Comparison of ENCODE assay signal across 9 cellular contexts in genomic region chr5:142915840-142916424, GRCh38.
DNase-seq lines count a peak whose midpoint lies in the region; ATAC-seq and TF ChIP-seq lines count a peak whose summit lies in the region.
"Had no signal": no experiment of that assay in that cellular context is flagged by ENCODE, and none has a peak within 500 bp of the region (broad histone marks: within the 10 kb centered on the region; RNA-seq: fewer than 3 reads in every experiment).

No MANE protein-coding gene starts in this region.

- no peak overlapping the region for H3K27ac Mint-ChIP-seq in HFFc6
- H3K27ac Mint-ChIP-seq: stimulated activated naive CD8-positive, alpha-beta T cell treated with anti-CD3 and anti-CD28 coated beads, Interleukin-15, Interleukin-2, amounts not matched to agents 100 ng/mL and 50 ng/mL, for 24 hours had no signal

- H3K4me1 Mint-ChIP-seq in HFFc6 (ENCODE audit: low read depth) = no peaks in the 10 kb centered on the region

- no peaks in the 10 kb centered on the region for H3K27me3 ChIP-seq in lower lobe of right lung (ENCODE audit: low read depth)

- H3K27me3 Mint-ChIP-seq in HFFc6 (ENCODE audit: insufficient read depth) = no peaks in the 10 kb centered on the region; the same call in 1 of the 2 replicates
- H3K27me3 Mint-ChIP-seq: stimulated activated naive CD8-positive, alpha-beta T cell treated with anti-CD3 and anti-CD28 coated beads, Interleukin-15, Interleukin-2, amounts not matched to agents 100 ng/mL and 50 ng/mL, for 24 hours had no signal

- no peak overlapping the region for H3K4me3 Mint-ChIP-seq in HFFc6
- H3K4me3 Mint-ChIP-seq: stimulated activated naive CD8-positive, alpha-beta T cell treated with anti-CD3 and anti-CD28 coated beads, Interleukin-15, Interleukin-2, amounts not matched to agents 100 ng/mL and 50 ng/mL, for 24 hours had no signal

- H3K4me3 ChIP-seq in astrocyte of the spinal cord (ENCODE audit: low read depth, low read length) (no peak overlapping the region), lower lobe of right lung (no peak overlapping the region)

- peak; percentile 40 for TF ChIP-seq CTCF in GM10266 (IDR thresholded peaks at IDR 0.05; ENCODE audit: control insufficient read depth, insufficient read depth, low read depth, missing control alignments)
- peak; percentile 68 for TF ChIP-seq CTCF in HFFc6 (IDR thresholded peaks at IDR 0.05)
- peak; percentile 82 for TF ChIP-seq CTCF in astrocyte of the spinal cord (IDR thresholded peaks at IDR 0.05; ENCODE audit: low read depth, low read length)
- peak; percentile 46 for TF ChIP-seq CTCF in lower lobe of right lung (IDR thresholded peaks at IDR 0.05)

- no peak overlapping the region for H3K27ac ChIP-seq in lower lobe of right lung

- DNase-seq in A172 (ENCODE audit: low spot score) (peak; percentile 55), GM10266 (ENCODE audit: extremely low spot score) (peak; percentile 33), HFFc6 (peak; percentile 16), NCI-H2107 (lab: John Stamatoyannopoulos, UW) (peak; percentile 1), astrocyte of the spinal cord (ENCODE audit: low read depth, low spot score) (peak; percentile 46), lower lobe of right lung (no peak), putamen (ENCODE audit: low spot score) (no peak), occipital lobe (lab: John Stamatoyannopoulos, UW) (no peak)

- peaks cover 19% of the 10 kb centered on the region for H3K36me3 ChIP-seq in lower lobe of right lung

- in situ Hi-C loops in astrocyte of the spinal cord (cut with HindIII; ENCODE audit: low sequenced_read_pairs) = no loop called here

- intact Hi-C loops in lower lobe of right lung (cut with DNase I) = no loop called here

- H3K9me3 ChIP-seq in lower lobe of right lung = no peaks in the 10 kb centered on the region

- no peaks in the 10 kb centered on the region for H3K9me3 Mint-ChIP-seq in HFFc6
- H3K9me3 Mint-ChIP-seq: stimulated activated naive CD8-positive, alpha-beta T cell treated with anti-CD3 and anti-CD28 coated beads, Interleukin-15, Interleukin-2, amounts not matched to agents 100 ng/mL and 50 ng/mL, for 24 hours had no signal

- H3K36me3 Mint-ChIP-seq in HFFc6 (ENCODE audit: low read depth) = no peaks in the 10 kb centered on the region

- peak; percentile 53 to 59 for ATAC-seq in lower lobe of right lung

- H3K4me1 ChIP-seq in lower lobe of right lung = no peaks in the 10 kb centered on the region

Comparison
In these comparisons a context has a peak if more than half of its experiments do, and no peak if none do; other contexts are left out.
1. DNase-seq: peak in A172 (single experiment), GM10266 (single experiment), HFFc6 (single experiment), NCI-H2107 (single experiment) and astrocyte of the spinal cord (single experiment); none in lower lobe of right lung (single experiment), putamen (single experiment) and occipital lobe (single experiment).
2. Peak in every context shown above with its lines, with median percentiles within 50 percentile points of each other: CTCF ChIP-seq.